Comparison of ENCODE assay signal across 16 cellular contexts in the genomic region with DNA sequence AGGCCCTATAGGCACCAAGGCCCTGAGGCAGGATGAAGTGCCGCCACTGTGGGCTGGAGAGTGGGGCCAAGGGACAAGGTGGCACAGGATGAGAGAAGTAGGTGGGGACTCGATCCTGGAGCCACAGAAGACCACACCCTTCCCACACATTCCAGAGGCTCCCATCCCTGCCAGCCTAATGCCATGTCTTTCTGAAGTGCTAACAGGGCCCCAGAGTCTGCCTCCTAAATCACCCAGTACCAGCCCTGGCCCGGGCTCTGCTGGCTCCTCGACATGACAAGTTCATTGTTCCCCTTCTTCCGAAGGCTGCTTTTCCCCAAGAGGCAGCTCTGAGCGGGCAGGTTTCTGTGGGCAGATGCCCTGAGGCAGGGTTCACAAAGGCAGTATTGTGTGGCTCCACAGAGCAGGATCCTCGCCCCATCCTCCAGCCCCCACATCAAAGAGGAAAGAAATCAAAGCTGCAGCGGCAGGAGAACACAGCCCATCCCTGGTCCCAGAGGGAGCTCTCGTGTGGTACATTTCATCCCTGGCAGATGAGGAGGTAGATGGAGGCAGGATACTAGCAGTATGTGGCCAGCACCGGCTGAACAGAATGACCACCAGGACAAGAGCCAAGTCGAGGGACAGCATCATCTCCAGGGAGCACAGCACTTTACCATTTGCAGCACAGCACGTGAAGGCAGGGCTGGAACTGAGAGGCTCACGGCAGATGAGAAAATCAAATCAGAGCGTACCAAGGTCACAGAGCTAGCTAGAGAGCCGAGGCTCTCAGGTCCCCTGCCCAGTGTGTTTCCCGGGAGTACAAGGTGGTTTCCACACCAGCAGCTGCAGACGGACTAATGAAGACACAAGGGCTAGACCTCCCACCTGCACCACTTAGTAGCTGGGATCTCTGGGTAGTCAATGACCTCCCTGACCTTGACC.
DNase-seq lines count a peak whose midpoint lies in the region; ATAC-seq, FAIRE-seq and TF ChIP-seq lines count a peak whose summit lies in the region.
"Had no signal": no experiment of that assay in that cellular context is flagged by ENCODE, and none has a peak within 500 bp of the region (broad histone marks: within the 10 kb centered on the region; RNA-seq: fewer than 3 reads in every experiment).

No MANE protein-coding gene starts in this region.

- no peaks in the 10 kb centered on the region for H3K36me3 ChIP-seq in kidney (ENCODE audit: control insufficient read depth in 1 of 2, insufficient read depth in 2 of 2, low read length in 2 of 2)
- no peaks in the 10 kb centered on the region for H3K36me3 ChIP-seq in transverse colon

- H3K4me1 ChIP-seq in kidney (ENCODE audit: control insufficient read depth in 1 of 2, insufficient read depth in 1 of 2, low read depth in 1 of 2, low read length in 2 of 2) = peaks cover 5 to 7% of the 10 kb centered on the region in 2 donors
- H3K4me1 ChIP-seq in transverse colon = peaks cover 13 to 24% (median 17%) of the 10 kb centered on the region in 4 donors

- H3K9me3 ChIP-seq in kidney (ENCODE audit: control insufficient read depth in 1 of 2, low read length in 2 of 2) (no peaks in the 10 kb centered on the region), transverse colon (no peaks in the 10 kb centered on the region)

- no peaks in the 10 kb centered on the region for H3K36me3 Mint-ChIP-seq in WTC11

- POLR2A ChIA-PET in WTC11 (lab: Charles Lee) = interaction anchor here (0.5 kb wide), 1 partner anchor 36 kb away, joined by 4 read pairs; no protein-coding TSS in a partner anchor

- FAIRE-seq in kidney (lab: Jason Lieb, UNC) = no peak
- FAIRE-seq: A204.1, endometrium, GM12892 had no signal

- TF ChIP-seq CTCF in WTC11 (IDR thresholded peaks at IDR 0.05) = no peak
- no peak for TF ChIP-seq CTCF in kidney (IDR thresholded peaks at IDR 0.05; ENCODE audit: borderline replicate concordance, extremely low read depth, insufficient read depth)
- TF ChIP-seq CTCF in transverse colon (IDR thresholded peaks at IDR 0.05) = no peak

- in situ Hi-C loops in transverse colon (cut with MboI; ENCODE audit: low pct_ligation_motif_present in 1 of 4, low pct_unique_long_range_greater_than_20kb in 1 of 4, low sequenced_read_pairs in 3 of 4) = no loop called here

- peak overlapping the region in 1 of 2 donors; percentile 22 for H3K9ac ChIP-seq in kidney (ENCODE audit: low read length in 2 of 2)

- H3K9me3 Mint-ChIP-seq in WTC11 = no peaks in the 10 kb centered on the region
- H3K9me3 Mint-ChIP-seq: activated B cell treated with CpG ODN at 0.5 μM for 24 hours had no signal

- H3K27me3 Mint-ChIP-seq in WTC11 (ENCODE audit: low read depth) = no peaks in the 10 kb centered on the region

- DNase-seq in NCI-H2171 treated with DMSO at 0.1 percent for 48 hours (lab: John Stamatoyannopoulos, UW) = peak; percentile 12
- no peak for DNase-seq in NCI-H2171 (lab: John Stamatoyannopoulos, UW)
- DNase-seq in WTC11 (ENCODE audit: low spot score) = no peak
- DNase-seq in kidney = no peak
- DNase-seq in transverse colon = peak; percentile 21
- DNase-seq in T-helper 2 cell = no peak
- DNase-seq: activated B cell treated with CpG ODN at 0.5 μM for 24 hours; activated T-cell treated with anti-CD3 and anti-CD28 coated beads, Interleukin-2, amount 50 U/mL, for 1 hour; NCI-H446; SHP77 had no signal

- TF ChIP-seq POLR2A in transverse colon (IDR thresholded peaks at IDR 0.05) = no peak

- H3K4me1 Mint-ChIP-seq in WTC11 = peaks cover 19% of the 10 kb centered on the region
- H3K4me1 Mint-ChIP-seq: activated B cell treated with CpG ODN at 0.5 μM for 24 hours had no signal

- peak overlapping the region; percentile 26 to 74 for H3K27ac ChIP-seq in kidney (ENCODE audit: low read depth in 2 of 2, low read length in 2 of 2)
- peak overlapping the region; percentile 77 to 84 (median 82) for H3K27ac ChIP-seq in transverse colon

- CTCF ChIA-PET in WTC11 (lab: Charles Lee) = interaction anchor here (0.6 to 1.5 kb wide), 4 partner anchors 35 to 233 kb away, joined by 3 to 4 read pairs (median 4); no protein-coding TSS in a partner anchor

- H3K27ac Mint-ChIP-seq in WTC11 = peak overlapping the region; percentile 47; the same call in 1 of the 2 replicates
- H3K27ac Mint-ChIP-seq: activated B cell treated with CpG ODN at 0.5 μM for 24 hours had no signal

- intact Hi-C loops in kidney (cut with DNase I) (no loop called here), transverse colon (cut with DNase I; ENCODE audit: low total_unique reads) (no loop called here)

- WGBS in transverse colon (ENCODE audit: low coverage in 1 of 2), 2 donors = 39% methylated on average over 17 of the region's 17 CpGs; no CpG with 5 or more reads in 1 of the 2 donors

- H3K4me3 Mint-ChIP-seq in WTC11 = no peak overlapping the region
- H3K4me3 Mint-ChIP-seq: activated B cell treated with CpG ODN at 0.5 μM for 24 hours had no signal

- no peak for TF ChIP-seq EP300 in transverse colon (IDR thresholded peaks at IDR 0.05; ENCODE audit: low read depth)

- H3K4me3 ChIP-seq in kidney (ENCODE audit: low read length in 2 of 2) = peak overlapping the region in 1 of 2 donors; percentile 11
- no peak overlapping the region for H3K4me3 ChIP-seq in transverse colon

- ATAC-seq in WTC11 (no peak; the same call in 1 of the 2 replicates), GM21381 (IDR thresholded peaks at IDR 0.05; ENCODE audit: unreplicated experiment) (no peak), GM18909 (IDR thresholded peaks at IDR 0.05; ENCODE audit: poor library complexity, unreplicated experiment) (no peak)
- ATAC-seq: sciatic nerve had no signal

- H3K27me3 ChIP-seq in transverse colon = no peaks in the 10 kb centered on the region

TF ChIP-seq in WTC11, 78 proteins besides CTCF, POLR2A, EP300 and RAD21:
- TF ChIP-seq, protein P1, sequence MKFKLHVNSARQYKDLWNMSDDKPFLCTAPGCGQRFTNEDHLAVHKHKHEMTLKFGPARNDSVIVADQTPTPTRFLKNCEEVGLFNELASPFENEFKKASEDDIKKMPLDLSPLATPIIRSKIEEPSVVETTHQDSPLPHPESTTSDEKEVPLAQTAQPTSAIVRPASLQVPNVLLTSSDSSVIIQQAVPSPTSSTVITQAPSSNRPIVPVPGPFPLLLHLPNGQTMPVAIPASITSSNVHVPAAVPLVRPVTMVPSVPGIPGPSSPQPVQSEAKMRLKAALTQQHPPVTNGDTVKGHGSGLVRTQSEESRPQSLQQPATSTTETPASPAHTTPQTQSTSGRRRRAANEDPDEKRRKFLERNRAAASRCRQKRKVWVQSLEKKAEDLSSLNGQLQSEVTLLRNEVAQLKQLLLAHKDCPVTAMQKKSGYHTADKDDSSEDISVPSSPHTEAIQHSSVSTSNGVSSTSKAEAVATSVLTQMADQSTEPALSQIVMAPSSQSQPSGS (CRISPR knock-in tag; IDR thresholded peaks at IDR 0.05; ENCODE audit: borderline replicate concordance, low read depth) = no peak
- TF ChIP-seq OVOL2 (CRISPR knock-in tag; IDR thresholded peaks at IDR 0.05; ENCODE audit: borderline replicate concordance) (no peak), MXD4 (CRISPR knock-in tag; IDR thresholded peaks at IDR 0.05; ENCODE audit: borderline replicate concordance) (no peak), RORB (CRISPR knock-in tag; IDR thresholded peaks at IDR 0.05) (no peak), TP53 (CRISPR knock-in tag; IDR thresholded peaks at IDR 0.05) (no peak), FOXP1 (CRISPR knock-in tag; IDR thresholded peaks at IDR 0.05; ENCODE audit: borderline replicate concordance) (no peak), ZNF396 (CRISPR knock-in tag; IDR thresholded peaks at IDR 0.05; ENCODE audit: borderline replicate concordance) (no peak), RELA (CRISPR knock-in tag; IDR thresholded peaks at IDR 0.05; ENCODE audit: borderline replicate concordance) (no peak)
- TF ChIP-seq, protein P2, sequence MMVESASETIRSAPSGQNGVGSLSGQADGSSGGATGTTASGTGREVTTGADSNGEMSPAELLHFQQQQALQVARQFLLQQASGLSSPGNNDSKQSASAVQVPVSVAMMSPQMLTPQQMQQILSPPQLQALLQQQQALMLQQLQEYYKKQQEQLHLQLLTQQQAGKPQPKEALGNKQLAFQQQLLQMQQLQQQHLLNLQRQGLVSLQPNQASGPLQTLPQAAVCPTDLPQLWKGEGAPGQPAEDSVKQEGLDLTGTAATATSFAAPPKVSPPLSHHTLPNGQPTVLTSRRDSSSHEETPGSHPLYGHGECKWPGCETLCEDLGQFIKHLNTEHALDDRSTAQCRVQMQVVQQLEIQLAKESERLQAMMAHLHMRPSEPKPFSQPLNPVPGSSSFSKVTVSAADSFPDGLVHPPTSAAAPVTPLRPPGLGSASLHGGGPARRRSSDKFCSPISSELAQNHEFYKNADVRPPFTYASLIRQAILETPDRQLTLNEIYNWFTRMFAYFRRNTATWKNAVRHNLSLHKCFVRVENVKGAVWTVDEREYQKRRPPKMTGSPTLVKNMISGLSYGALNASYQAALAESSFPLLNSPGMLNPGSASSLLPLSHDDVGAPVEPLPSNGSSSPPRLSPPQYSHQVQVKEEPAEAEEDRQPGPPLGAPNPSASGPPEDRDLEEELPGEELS (CRISPR knock-in tag; IDR thresholded peaks at IDR 0.05) = no peak
- TF ChIP-seq, protein P3, sequence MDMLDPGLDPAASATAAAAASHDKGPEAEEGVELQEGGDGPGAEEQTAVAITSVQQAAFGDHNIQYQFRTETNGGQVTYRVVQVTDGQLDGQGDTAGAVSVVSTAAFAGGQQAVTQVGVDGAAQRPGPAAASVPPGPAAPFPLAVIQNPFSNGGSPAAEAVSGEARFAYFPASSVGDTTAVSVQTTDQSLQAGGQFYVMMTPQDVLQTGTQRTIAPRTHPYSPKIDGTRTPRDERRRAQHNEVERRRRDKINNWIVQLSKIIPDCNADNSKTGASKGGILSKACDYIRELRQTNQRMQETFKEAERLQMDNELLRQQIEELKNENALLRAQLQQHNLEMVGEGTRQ (CRISPR knock-in tag; IDR thresholded peaks at IDR 0.05) = no peak
- TF ChIP-seq, protein P4, sequence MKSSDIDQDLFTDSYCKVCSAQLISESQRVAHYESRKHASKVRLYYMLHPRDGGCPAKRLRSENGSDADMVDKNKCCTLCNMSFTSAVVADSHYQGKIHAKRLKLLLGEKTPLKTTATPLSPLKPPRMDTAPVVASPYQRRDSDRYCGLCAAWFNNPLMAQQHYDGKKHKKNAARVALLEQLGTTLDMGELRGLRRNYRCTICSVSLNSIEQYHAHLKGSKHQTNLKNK (CRISPR knock-in tag; IDR thresholded peaks at IDR 0.05) = no peak

Comparison
In these comparisons a context has a peak if more than half of its experiments do, and no peak if none do; other contexts are left out.
1. DNase-seq: peak in NCI-H2171 treated with DMSO at 0.1 percent for 48 hours (single experiment) and transverse colon (single experiment); none in NCI-H2171 (single experiment), WTC11 (single experiment), kidney (single experiment) and T-helper 2 cell (0 of 5).